ENCODE assay signal across 1 cellular context in genomic region chr15:24943361-24943760, GRCh38.
TF ChIP-seq lines count a peak whose summit lies in the region.

No MANE protein-coding gene starts in this region.

TF ChIP-seq in H1, 55 proteins besides CTCF, POLR2A, EP300 and RAD21 (continued from another document):
- no peak for TF ChIP-seq RXRA (IDR thresholded peaks at IDR 0.05; ENCODE audit: insufficient read depth, low read depth, low read length)
- TF ChIP-seq E2F6 (IDR thresholded peaks at IDR 0.05), result no peak
- no peak for TF ChIP-seq SP4 (IDR thresholded peaks at IDR 0.05; ENCODE audit: low read length)
- TF ChIP-seq RNF2 (IDR thresholded peaks at IDR 0.05; ENCODE audit: borderline replicate concordance, low read depth, low read length, missing control alignments, poor library complexity, severe bottlenecking), result no peak
- no peak for TF ChIP-seq KDM4A (IDR thresholded peaks at IDR 0.05; ENCODE audit: low read depth, low read length, severe bottlenecking)
